Comparison of ENCODE assay signal across 1 cellular context in genomic region chr1:167820684-167821355, GRCh38.
TF ChIP-seq lines count a peak whose summit lies in the region.

No MANE protein-coding gene starts in this region.

TF ChIP-seq in HCT116, 20 proteins besides CTCF, POLR2A, EP300 and RAD21 (continued from another document):
- TF ChIP-seq MAX (IDR thresholded peaks at IDR 0.05) (no peak), YY1 (IDR thresholded peaks at IDR 0.05; ENCODE audit: extremely low read depth, insufficient replicate concordance, low read depth, low read length) (no peak), CBX3 (IDR thresholded peaks at IDR 0.05; ENCODE audit: low read depth) (no peak), SRF (IDR thresholded peaks at IDR 0.05; ENCODE audit: low read depth) (no peak), CEBPB (IDR thresholded peaks at IDR 0.05; ENCODE audit: low read depth) (no peak), FOSL1 (IDR thresholded peaks at IDR 0.05; ENCODE audit: low read depth) (no peak), SP1 (IDR thresholded peaks at IDR 0.05; ENCODE audit: low read depth) (no peak), EZH2 (IDR thresholded peaks at IDR 0.05) (no peak), EGR1 (IDR thresholded peaks at IDR 0.05; ENCODE audit: low read depth) (no peak), EZH2phosphoT487 (IDR thresholded peaks at IDR 0.05; ENCODE audit: borderline replicate concordance) (no peak)
- TF ChIP-seq, protein P1, sequence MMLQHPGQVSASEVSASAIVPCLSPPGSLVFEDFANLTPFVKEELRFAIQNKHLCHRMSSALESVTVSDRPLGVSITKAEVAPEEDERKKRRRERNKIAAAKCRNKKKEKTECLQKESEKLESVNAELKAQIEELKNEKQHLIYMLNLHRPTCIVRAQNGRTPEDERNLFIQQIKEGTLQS (IDR thresholded peaks at IDR 0.05): no peak
